17 cellular contexts compared by ENCODE assay signal in genomic region chr3:7461202-7461825, GRCh38.
A peak's percentile ranks its signal among the peaks of the same experiment; 100 is the strongest.
DNase-seq lines count a peak whose midpoint lies in the region; ATAC-seq lines count a peak whose summit lies in the region.
"Had no signal": no experiment of that assay in that cellular context is flagged by ENCODE, and none has a peak within 500 bp of the region (broad histone marks: within the 10 kb centered on the region; RNA-seq: fewer than 3 reads in every experiment).

No MANE protein-coding gene starts in this region.

- no peaks in the 10 kb centered on the region for H3K36me3 Mint-ChIP-seq in activated T-helper 2 cell treated with anti-CD3 and anti-CD28 coated beads, Interferon-gamma antibody, Interleukin-2, Interleukin-4, amounts not matched to agents 10 μg/mL and 5 μg/mL and 100 μg/mL, durations not matched to agents 14 hours and 24 hours and 36 hours (ENCODE audit: low read depth)

- no peak overlapping the region for H3K27ac Mint-ChIP-seq in activated T-helper 2 cell treated with anti-CD3 and anti-CD28 coated beads, Interferon-gamma antibody, Interleukin-2, Interleukin-4, amounts not matched to agents 10 μg/mL and 5 μg/mL and 100 μg/mL, durations not matched to agents 14 hours and 24 hours and 36 hours
- H3K27ac Mint-ChIP-seq: effector memory CD8-positive, alpha-beta T cell had no signal

- H3K27me3 Mint-ChIP-seq in activated T-helper 2 cell treated with anti-CD3 and anti-CD28 coated beads, Interferon-gamma antibody, Interleukin-2, Interleukin-4, amounts not matched to agents 10 μg/mL and 5 μg/mL and 100 μg/mL, durations not matched to agents 14 hours and 24 hours and 36 hours (ENCODE audit: low read depth) = no peaks in the 10 kb centered on the region
- H3K27me3 Mint-ChIP-seq: effector memory CD8-positive, alpha-beta T cell had no signal

- H3K4me3 Mint-ChIP-seq in activated T-helper 2 cell treated with anti-CD3 and anti-CD28 coated beads, Interferon-gamma antibody, Interleukin-2, Interleukin-4, amounts not matched to agents 10 μg/mL and 5 μg/mL and 100 μg/mL, durations not matched to agents 14 hours and 24 hours and 36 hours (ENCODE audit: low read depth) = no peak overlapping the region
- H3K4me3 Mint-ChIP-seq: effector memory CD8-positive, alpha-beta T cell had no signal

- no peak for DNase-seq in globus pallidus (ENCODE audit: low spot score)
- DNase-seq in stimulated activated CD4-positive, alpha-beta T cell treated with anti-CD3 and anti-CD28 coated beads, Interleukin-1b, Interleukin-23, amount 100 ng/mL, for 48 hours = no peak
- DNase-seq in effector memory CD4-positive, alpha-beta T cell = no peak
- DNase-seq in activated T-helper 2 cell treated with anti-CD3 and anti-CD28 coated beads, Interferon-gamma antibody, Interleukin-2, Interleukin-4, amounts not matched to agents 10 μg/mL and 5 μg/mL and 100 μg/mL, durations not matched to agents 14 hours and 24 hours and 36 hours (ENCODE audit: low spot score) = no peak
- DNase-seq: activated CD4-positive, CD25-positive, alpha-beta regulatory T cell treated with anti-CD3 and anti-CD28 coated beads, Interleukin-2, amount 50 U/mL, for 72 hours; DMS153; effector memory CD8-positive, alpha-beta T cell; H7; NCI-H187 treated with DMSO at 0.1 percent for 48 hours; stimulated activated CD4-positive, alpha-beta T cell treated with anti-CD3 and anti-CD28 coated beads, Interleukin-2, amount 100 ng/mL, for 24 hours; stimulated activated naive CD4-positive, alpha-beta T cell treated with Interleukin-2 at 50 U/mL for 16 hours; SW 1271 had no signal

- H3K4me1 Mint-ChIP-seq in activated T-helper 2 cell treated with anti-CD3 and anti-CD28 coated beads, Interferon-gamma antibody, Interleukin-2, Interleukin-4, amounts not matched to agents 10 μg/mL and 5 μg/mL and 100 μg/mL, durations not matched to agents 14 hours and 24 hours and 36 hours (ENCODE audit: low read depth) = no peaks in the 10 kb centered on the region

- H3K36me3 ChIP-seq in effector memory CD4-positive, alpha-beta T cell (ENCODE audit: control insufficient read depth, insufficient read depth, low read length) = no peaks in the 10 kb centered on the region
- H3K36me3 ChIP-seq: gastroesophageal sphincter had no signal

- ATAC-seq in GM18502 (IDR thresholded peaks at IDR 0.05; ENCODE audit: poor library complexity, unreplicated experiment) = peak; percentile 92
- peak; percentile 85 for ATAC-seq in GM19452 (IDR thresholded peaks at IDR 0.05; ENCODE audit: unreplicated experiment)
- ATAC-seq in HG02852 (IDR thresholded peaks at IDR 0.05; ENCODE audit: unreplicated experiment) = peak; percentile 91
- ATAC-seq in HG03520 (IDR thresholded peaks at IDR 0.05; ENCODE audit: unreplicated experiment) = peak; percentile 93
- ATAC-seq: effector memory CD8-positive, alpha-beta T cell; gastroesophageal sphincter had no signal

- no peaks in the 10 kb centered on the region for H3K9me3 ChIP-seq in effector memory CD4-positive, alpha-beta T cell (ENCODE audit: control insufficient read depth, low read length)
- H3K9me3 ChIP-seq: gastroesophageal sphincter had no signal

- H3K27me3 ChIP-seq in effector memory CD4-positive, alpha-beta T cell (replicated peaks; ENCODE audit: control insufficient read depth, insufficient read depth, low read length, poor library complexity, severe bottlenecking) = no peaks in the 10 kb centered on the region
- H3K27me3 ChIP-seq: gastroesophageal sphincter had no signal

- no peak overlapping the region for H3K27ac ChIP-seq in effector memory CD4-positive, alpha-beta T cell (ENCODE audit: insufficient read depth, low read length, poor library complexity, severe bottlenecking)
- H3K27ac ChIP-seq: gastroesophageal sphincter had no signal

- intact Hi-C loops in activated T-helper 2 cell treated with anti-CD3 and anti-CD28 coated beads, Interferon-gamma antibody, Interleukin-2, Interleukin-4, amounts not matched to agents 10 μg/mL and 5 μg/mL and 100 μg/mL, durations not matched to agents 14 hours and 24 hours and 36 hours (cut with micrococcal nuclease) = no loop called here

- peaks cover 8% of the 10 kb centered on the region for H3K9me3 Mint-ChIP-seq in activated T-helper 2 cell treated with anti-CD3 and anti-CD28 coated beads, Interferon-gamma antibody, Interleukin-2, Interleukin-4, amounts not matched to agents 10 μg/mL and 5 μg/mL and 100 μg/mL, durations not matched to agents 14 hours and 24 hours and 36 hours

- H3K4me1 ChIP-seq in effector memory CD4-positive, alpha-beta T cell (ENCODE audit: control insufficient read depth, insufficient read depth, low read length, poor library complexity, severe bottlenecking) = no peaks in the 10 kb centered on the region
- H3K4me1 ChIP-seq: gastroesophageal sphincter had no signal

- H3K4me3 ChIP-seq in effector memory CD4-positive, alpha-beta T cell (ENCODE audit: insufficient read depth, low read depth, low read length, poor library complexity, severe bottlenecking) = no peak overlapping the region
- H3K4me3 ChIP-seq: gastroesophageal sphincter had no signal
